In genomic region chr4:180253419-180253818, GRCh38 we compare ENCODE assay signal across 38 cellular contexts.
"Had no signal": no experiment of that assay in that cellular context is flagged by ENCODE, and none has a peak within 500 bp of the region (broad histone marks: within the 10 kb centered on the region; RNA-seq: fewer than 3 reads in every experiment).

No MANE protein-coding gene starts in this region.

- H3K4me3 ChIP-seq: adrenal gland, ascending aorta, body of pancreas, breast epithelium, cardiac muscle cell had no signal

- H3K4me1 ChIP-seq: adrenal gland, ascending aorta, body of pancreas, breast epithelium had no signal

- FAIRE-seq: astrocyte, bronchial epithelial cell had no signal

- DNase-seq: activated effector memory CD4-positive, alpha-beta T cell treated with anti-CD3 and anti-CD28 coated beads, Interleukin-2, amount 50 U/mL, for 16 hours; activated effector memory CD4-positive, alpha-beta T cell treated with Interleukin-2 at 50 U/mL for 16 hours; activated gamma-delta T cell; activated gamma-delta T cell treated with Interleukin-2 at 50 U/mL for 16 hours; activated naive CD4-positive, alpha-beta T cell; activated naive CD4-positive, alpha-beta T cell treated with anti-CD3 and anti-CD28 coated beads for 36 hours; activated naive CD4-positive, alpha-beta T cell treated with anti-CD3 and anti-CD28 coated beads, Interleukin-2, amount 10 ng/mL, durations not matched to agents 7 days and 5 days; activated naive CD4-positive, alpha-beta T cell treated with anti-CD3 and anti-CD28 coated beads, Interleukin-2, amount 50 U/mL, for 16 hours; activated naive CD4-positive, alpha-beta T cell treated with Interleukin-2 at 50 U/mL for 16 hours; activated naive CD8-positive, alpha-beta T cell treated with anti-CD3 and anti-CD28 coated beads for 36 hours; activated naive CD8-positive, alpha-beta T cell treated with anti-CD3 and anti-CD28 coated beads, Interleukin-2, amount 10 ng/mL, durations not matched to agents 7 days and 5 days; activated naive CD8-positive, alpha-beta T cell treated with anti-CD3 and anti-CD28 coated beads, Interleukin-2, amount 50 U/mL, for 24 hours; activated T-cell treated with anti-CD3 and anti-CD28 coated beads, Interleukin-2, amount 50 U/mL, for 4 hours; activated T-cell treated with anti-CD3 and anti-CD28 coated beads, Interleukin-2, amount 50 U/mL, for 48 hours; activated T-cell treated with anti-CD3 and anti-CD28 coated beads, Interleukin-2, amount 50 U/mL, for 72 hours; adrenal gland; amniotic stem cell; amygdala; anterior cingulate cortex; aorta; body of pancreas; brain microvascular endothelial cell; caudate nucleus; central memory CD4-positive, alpha-beta T cell; cerebellar nuclear complex had no signal

- H3K27me3 ChIP-seq: adrenal gland, ascending aorta, body of pancreas, brain microvascular endothelial cell, breast epithelium, cardiac muscle cell had no signal

- H3K4me3 Mint-ChIP-seq: activated naive CD4-positive, alpha-beta T cell treated with anti-CD3 and anti-CD28 coated beads for 36 hours; activated naive CD4-positive, alpha-beta T cell treated with anti-CD3 and anti-CD28 coated beads, Interleukin-2, amount 10 ng/mL, durations not matched to agents 7 days and 5 days; activated naive CD4-positive, alpha-beta T cell treated with anti-CD3 and anti-CD28 coated beads, Interleukin-2, amount 50 U/mL, for 24 hours; activated naive CD8-positive, alpha-beta T cell; activated naive CD8-positive, alpha-beta T cell treated with anti-CD3 and anti-CD28 coated beads for 36 hours; activated naive CD8-positive, alpha-beta T cell treated with anti-CD3 and anti-CD28 coated beads, Interleukin-2, amount 10 ng/mL, durations not matched to agents 7 days and 5 days; activated naive CD8-positive, alpha-beta T cell treated with anti-CD3 and anti-CD28 coated beads, Interleukin-2, amount 50 U/mL, for 24 hours; activated T-cell treated with anti-CD3 and anti-CD28 coated beads, Interleukin-2, amount 50 U/mL, for 4 hours; activated T-cell treated with anti-CD3 and anti-CD28 coated beads, Interleukin-2, amount 50 U/mL, for 72 hours; activated T-helper 1 cell treated with anti-CD3 and anti-CD28 coated beads, Interleukin-12 subunit alpha, Interleukin-12 subunit beta, Interleukin-2, Interleukin-4 antibody, amounts not matched to agents 30 ng/mL and 10 ng/mL and 1 ng/mL, durations not matched to agents 14 hours and 24 hours and 36 hours; activated T-helper 17 cell treated with anti-CD3 and anti-CD28 coated beads, Interleukin-2, amount 50 U/mL, for 72 hours; brain; central memory CD8-positive, alpha-beta T cell had no signal

- H3K27me3 Mint-ChIP-seq: activated naive CD4-positive, alpha-beta T cell treated with anti-CD3 and anti-CD28 coated beads, Interleukin-2, amount 10 ng/mL, durations not matched to agents 7 days and 5 days; activated naive CD4-positive, alpha-beta T cell treated with anti-CD3 and anti-CD28 coated beads, Interleukin-2, amount 50 U/mL, for 24 hours; activated naive CD8-positive, alpha-beta T cell; activated naive CD8-positive, alpha-beta T cell treated with anti-CD3 and anti-CD28 coated beads for 36 hours; activated naive CD8-positive, alpha-beta T cell treated with anti-CD3 and anti-CD28 coated beads, Interleukin-2, amount 10 ng/mL, durations not matched to agents 7 days and 5 days; activated naive CD8-positive, alpha-beta T cell treated with anti-CD3 and anti-CD28 coated beads, Interleukin-2, amount 50 U/mL, for 24 hours; activated T-helper 17 cell treated with anti-CD3 and anti-CD28 coated beads, Interleukin-2, amount 50 U/mL, for 72 hours; brain; central memory CD8-positive, alpha-beta T cell had no signal

- H3K4me1 Mint-ChIP-seq: activated naive CD4-positive, alpha-beta T cell treated with anti-CD3 and anti-CD28 coated beads, Interleukin-2, amount 10 ng/mL, durations not matched to agents 7 days and 5 days; activated naive CD4-positive, alpha-beta T cell treated with anti-CD3 and anti-CD28 coated beads, Interleukin-2, amount 50 U/mL, for 24 hours; activated naive CD8-positive, alpha-beta T cell treated with anti-CD3 and anti-CD28 coated beads for 36 hours; activated naive CD8-positive, alpha-beta T cell treated with anti-CD3 and anti-CD28 coated beads, Interleukin-2, amount 10 ng/mL, durations not matched to agents 7 days and 5 days; activated naive CD8-positive, alpha-beta T cell treated with anti-CD3 and anti-CD28 coated beads, Interleukin-2, amount 50 U/mL, for 24 hours; activated T-helper 17 cell treated with anti-CD3 and anti-CD28 coated beads, Interleukin-2, amount 50 U/mL, for 72 hours; brain; central memory CD8-positive, alpha-beta T cell had no signal

- ATAC-seq: activated naive CD4-positive, alpha-beta T cell treated with anti-CD3 and anti-CD28 coated beads, Interleukin-2, amount 50 U/mL, for 72 hours; activated naive CD8-positive, alpha-beta T cell treated with anti-CD3 and anti-CD28 coated beads, Interleukin-2, amount 50 U/mL, for 24 hours; activated T-cell treated with anti-CD3 and anti-CD28 coated beads, Interleukin-2, amount 50 U/mL, for 4 hours; activated T-cell treated with anti-CD3 and anti-CD28 coated beads, Interleukin-2, amount 50 U/mL, for 72 hours; activated T-helper 17 cell treated with anti-CD3 and anti-CD28 coated beads, Interleukin-2, amount 50 U/mL, for 72 hours; body of pancreas had no signal

- H3K27ac ChIP-seq: adrenal gland, ascending aorta, body of pancreas, brain microvascular endothelial cell, breast epithelium, cardiac muscle cell had no signal

- H3K36me3 ChIP-seq: adrenal gland, ascending aorta, brain microvascular endothelial cell, breast epithelium, cardiac muscle cell had no signal

- H3K36me3 Mint-ChIP-seq: activated naive CD4-positive, alpha-beta T cell treated with anti-CD3 and anti-CD28 coated beads, Interleukin-2, amount 10 ng/mL, durations not matched to agents 7 days and 5 days; activated naive CD4-positive, alpha-beta T cell treated with anti-CD3 and anti-CD28 coated beads, Interleukin-2, amount 50 U/mL, for 24 hours; activated naive CD4-positive, alpha-beta T cell treated with anti-CD3 and anti-CD28 coated beads, Interleukin-2, amount 50 U/mL, for 72 hours; activated naive CD8-positive, alpha-beta T cell; activated naive CD8-positive, alpha-beta T cell treated with anti-CD3 and anti-CD28 coated beads for 36 hours; activated naive CD8-positive, alpha-beta T cell treated with anti-CD3 and anti-CD28 coated beads, Interleukin-2, amount 10 ng/mL, durations not matched to agents 7 days and 5 days; brain had no signal

- H3K27ac Mint-ChIP-seq: activated naive CD4-positive, alpha-beta T cell treated with anti-CD3 and anti-CD28 coated beads for 36 hours; activated naive CD4-positive, alpha-beta T cell treated with anti-CD3 and anti-CD28 coated beads, Interleukin-2, amount 10 ng/mL, durations not matched to agents 7 days and 5 days; activated naive CD4-positive, alpha-beta T cell treated with anti-CD3 and anti-CD28 coated beads, Interleukin-2, amount 50 U/mL, for 24 hours; activated naive CD4-positive, alpha-beta T cell treated with anti-CD3 and anti-CD28 coated beads, Interleukin-2, amount 50 U/mL, for 72 hours; activated naive CD8-positive, alpha-beta T cell; activated naive CD8-positive, alpha-beta T cell treated with anti-CD3 and anti-CD28 coated beads for 36 hours; activated naive CD8-positive, alpha-beta T cell treated with anti-CD3 and anti-CD28 coated beads, Interleukin-2, amount 10 ng/mL, durations not matched to agents 7 days and 5 days; activated naive CD8-positive, alpha-beta T cell treated with anti-CD3 and anti-CD28 coated beads, Interleukin-2, amount 50 U/mL, for 24 hours; activated T-cell treated with anti-CD3 and anti-CD28 coated beads, Interleukin-2, amount 50 U/mL, for 72 hours; activated T-helper 1 cell treated with anti-CD3 and anti-CD28 coated beads, Interleukin-12 subunit alpha, Interleukin-12 subunit beta, Interleukin-2, Interleukin-4 antibody, amounts not matched to agents 30 ng/mL and 10 ng/mL and 1 ng/mL, durations not matched to agents 14 hours and 24 hours and 36 hours; activated T-helper 17 cell treated with anti-CD3 and anti-CD28 coated beads, Interleukin-2, amount 50 U/mL, for 72 hours; activated T-helper 2 cell treated with anti-CD3 and anti-CD28 coated beads, Interferon-gamma antibody, Interleukin-2, Interleukin-4, amounts not matched to agents 10 μg/mL and 5 μg/mL and 100 μg/mL, durations not matched to agents 14 hours and 24 hours and 36 hours; brain had no signal

- H3K9me3 ChIP-seq: adrenal gland, ascending aorta, body of pancreas, breast epithelium had no signal

- H3K9me3 Mint-ChIP-seq: activated naive CD4-positive, alpha-beta T cell treated with anti-CD3 and anti-CD28 coated beads for 36 hours; activated naive CD4-positive, alpha-beta T cell treated with anti-CD3 and anti-CD28 coated beads, Interleukin-2, amount 10 ng/mL, durations not matched to agents 7 days and 5 days; activated naive CD4-positive, alpha-beta T cell treated with anti-CD3 and anti-CD28 coated beads, Interleukin-2, amount 50 U/mL, for 24 hours; activated naive CD8-positive, alpha-beta T cell treated with anti-CD3 and anti-CD28 coated beads for 36 hours; activated naive CD8-positive, alpha-beta T cell treated with anti-CD3 and anti-CD28 coated beads, Interleukin-2, amount 10 ng/mL, durations not matched to agents 7 days and 5 days; activated naive CD8-positive, alpha-beta T cell treated with anti-CD3 and anti-CD28 coated beads, Interleukin-2, amount 50 U/mL, for 24 hours; activated T-helper 1 cell treated with anti-CD3 and anti-CD28 coated beads, Interleukin-12 subunit alpha, Interleukin-12 subunit beta, Interleukin-2, Interleukin-4 antibody, amounts not matched to agents 30 ng/mL and 10 ng/mL and 1 ng/mL, durations not matched to agents 14 hours and 24 hours and 36 hours; activated T-helper 2 cell treated with anti-CD3 and anti-CD28 coated beads, Interferon-gamma antibody, Interleukin-2, Interleukin-4, amounts not matched to agents 10 μg/mL and 5 μg/mL and 100 μg/mL, durations not matched to agents 14 hours and 24 hours and 36 hours; brain had no signal
